Comparison of ENCODE assay signal across 8 cellular contexts in genomic region chr9:96655198-96655851, GRCh38. TPM values are rescaled to one million over a fixed set of nuclear protein-coding genes. Genes with fewer than 3 reads are reported as not detected.
DNase-seq lines count a peak whose midpoint lies in the region; ATAC-seq, FAIRE-seq and TF ChIP-seq lines count a peak whose summit lies in the region.

Gene PRXL2C (minus strand): TSS chr9:96655317. CDS start chr9:96655281, 36 bp downstream.

- TF ChIP-seq CTCF in AG10803 (conservative IDR thresholded peaks at IDR 0.05; ENCODE audit: low read length) (no peak), subcutaneous adipose tissue (IDR thresholded peaks at IDR 0.05; ENCODE audit: low read depth) (no peak)

- no peak for FAIRE-seq in frontal cortex (lab: Jason Lieb, UNC)

- peak within 1 kb of the TSS; percentile 77 for H3K4me3 ChIP-seq in AG10803 (ENCODE audit: low read length)

- peak; percentile 75 for DNase-seq in AG10803 (ENCODE audit: low read depth)
- peak; percentile 42 for DNase-seq in GM19238 (ENCODE audit: insufficient read length, low spot score)
- DNase-seq in SHP77 treated with DMSO at 0.1 percent for 48 hours (lab: John Stamatoyannopoulos, UW), result peak; percentile 11
- DNase-seq in activated naive CD4-positive, alpha-beta T cell treated with Interleukin-2 at 50 U/mL for 16 hours, result peak; percentile 85
- peak; percentile 67 to 75 for DNase-seq in frontal cortex (ENCODE audit: low spot score in 2 of 2)
- DNase-seq in nucleus accumbens (lab: John Stamatoyannopoulos, UW), result peak in 54 of 56 donors; percentile 6 to 83 (median 60)

- ATAC-seq in HG03460 (IDR thresholded peaks at IDR 0.05; ENCODE audit: unreplicated experiment), result peak; percentile 74

RNA-seq across cellular contexts. Expression of gene PRXL2C, which starts in this region (rescaled TPM):
- 6.9 TPM for total RNA-seq in frontal cortex
- total RNA-seq in subcutaneous adipose tissue, result 10 to 100 TPM; 20.5 to 44.3 (median 28.7) TPM

Comparison
In these comparisons a context has a peak if more than half of its experiments do, and no peak if none do; other contexts are left out.
1. Peak in every context shown above with its lines: DNase-seq, ATAC-seq and H3K4me3 ChIP-seq.
2. DNase-seq: peak in every context shown above with its lines; median percentile 85 in activated naive CD4-positive, alpha-beta T cell treated with Interleukin-2 at 50 U/mL for 16 hours; 75 in AG10803; 71 in frontal cortex; 60 in nucleus accumbens; 42 in GM19238; 11 in SHP77 treated with DMSO at 0.1 percent for 48 hours.